17 cellular contexts compared by ENCODE assay signal in genomic region chr10:133415752-133416151, GRCh38. TPM values are rescaled to one million over a fixed set of nuclear protein-coding genes. Genes with fewer than 3 reads are reported as not detected.
DNase-seq lines count a peak whose midpoint lies in the region; ATAC-seq, FAIRE-seq and TF ChIP-seq lines count a peak whose summit lies in the region.
"Had no signal": no experiment of that assay in that cellular context is flagged by ENCODE, and none has a peak within 500 bp of the region (broad histone marks: within the 10 kb centered on the region; RNA-seq: fewer than 3 reads in every experiment).

No MANE protein-coding gene starts in this region.

- H3K4me3 ChIP-seq in right atrium auricular region: no peak overlapping the region
- no peak overlapping the region for H3K4me3 ChIP-seq in heart left ventricle
- no peak overlapping the region for H3K4me3 ChIP-seq in kidney (ENCODE audit: low read length in 2 of 2)
- no peak overlapping the region for H3K4me3 ChIP-seq in spleen

- FAIRE-seq in kidney (lab: Jason Lieb, UNC): no peak
- FAIRE-seq: H1, RCC 7860 had no signal

- intact Hi-C loops in heart left ventricle (cut with DNase I) (no loop called here), kidney (cut with DNase I) (no loop called here), spleen (cut with DNase I; ENCODE audit: low total_unique reads) (no loop called here)

- H3K4me1 ChIP-seq in right atrium auricular region: no peaks in the 10 kb centered on the region
- H3K4me1 ChIP-seq in heart left ventricle: no peaks in the 10 kb centered on the region
- H3K4me1 ChIP-seq in kidney (ENCODE audit: control insufficient read depth in 1 of 2, insufficient read depth in 1 of 2, low read depth in 1 of 2, low read length in 2 of 2): no peaks in the 10 kb centered on the region
- H3K4me1 ChIP-seq in spleen: no peaks in the 10 kb centered on the region

- no peak for TF ChIP-seq POLR2A in heart left ventricle (IDR thresholded peaks at IDR 0.05)
- TF ChIP-seq POLR2A in spleen (IDR thresholded peaks at IDR 0.05): no peak

- H3K27ac ChIP-seq in right atrium auricular region (no peak overlapping the region), heart left ventricle (no peak overlapping the region), kidney (ENCODE audit: low read depth in 2 of 2, low read length in 2 of 2) (no peak overlapping the region), spleen (no peak overlapping the region)

- no peak for ATAC-seq in heart left ventricle

- DNase-seq in right atrium auricular region (ENCODE audit: low spot score): peak; percentile 18
- DNase-seq in heart left ventricle: no peak
- peak; percentile 63 for DNase-seq in kidney
- peak; percentile 66 for DNase-seq in spleen
- no peak for DNase-seq in stimulated activated naive CD4-positive, alpha-beta T cell (lab: John Stamatoyannopoulos, UW)
- DNase-seq in NCI-H1694 (lab: John Stamatoyannopoulos, UW): no peak
- DNase-seq: 8988T, DMS79, NCI-H1417 treated with DMSO at 0.1 percent for 48 hours, NCI-H1930, NCI-H526, Right ventricle myocardium superior had no signal

- H3K27me3 ChIP-seq in right atrium auricular region (no peaks in the 10 kb centered on the region), heart left ventricle (no peaks in the 10 kb centered on the region), spleen (replicated peaks in 1 of 7) (no peaks in the 10 kb centered on the region)

- H3K36me3 ChIP-seq in right atrium auricular region (peaks cover 58% of the 10 kb centered on the region), heart left ventricle (peaks cover 3 to 66% (median 45%) of the 10 kb centered on the region in 9 donors), kidney (ENCODE audit: control insufficient read depth in 1 of 2, insufficient read depth in 2 of 2, low read length in 2 of 2) (peaks cover 6 to 14% of the 10 kb centered on the region in 2 donors), spleen (peaks cover 8 to 85% (median 61%) of the 10 kb centered on the region in 6 donors)

- H3K9ac ChIP-seq in kidney (ENCODE audit: low read length in 2 of 2): no peak overlapping the region

- H3K9me3 ChIP-seq in right atrium auricular region: peaks cover 0 to 27% of the 10 kb centered on the region in 2 donors
- peaks cover 0 to 28% (median 18%) of the 10 kb centered on the region in 12 donors for H3K9me3 ChIP-seq in heart left ventricle
- peaks cover 6 to 12% of the 10 kb centered on the region in 2 donors for H3K9me3 ChIP-seq in kidney (ENCODE audit: control insufficient read depth in 1 of 2, low read length in 2 of 2)
- H3K9me3 ChIP-seq in spleen: peaks cover 13 to 29% (median 27%) of the 10 kb centered on the region in 8 donors

- 93 to 97% (median 97%) methylated on average over 25 of the region's 25 CpGs for WGBS in heart left ventricle, 4 donors
- 89 to 97% (median 95%) methylated on average over 25 of the region's 25 CpGs for WGBS in spleen, 5 donors

- TF ChIP-seq CTCF in right atrium auricular region (IDR thresholded peaks at IDR 0.05) (no peak), heart left ventricle (IDR thresholded peaks at IDR 0.05) (no peak), kidney (IDR thresholded peaks at IDR 0.05; ENCODE audit: borderline replicate concordance, extremely low read depth, insufficient read depth) (no peak), spleen (IDR thresholded peaks at IDR 0.05 in 8 of 11, conservative IDR thresholded peaks at IDR 0.05 in 3 of 11) (no peak)

RNA-seq across cellular contexts. Expression of gene SPRN, which starts 8.7 kb away (rescaled TPM):
- total RNA-seq in right atrium auricular region: not detected
- under 1 TPM in 3 of 9 donors, not detected in 6; 0.11 to 0.25 (median 0.13) TPM for total RNA-seq in heart left ventricle
- polyA plus RNA-seq in heart left ventricle: under 1 TPM; 0.04 to 0.11 TPM
- total RNA-seq in kidney: not detected
- not detected for polyA plus RNA-seq in kidney (ENCODE audit: insufficient read depth, low read depth, low replicate concordance)
- total RNA-seq in spleen: under 1 TPM in 3 of 7 donors, not detected in 4; 0.14 to 0.22 (median 0.14) TPM
- polyA plus RNA-seq in spleen: under 1 TPM; 0.20 to 0.58 (median 0.41) TPM
- total RNA-seq: HT-29, M059J, Right ventricle myocardium superior had no signal
- polyA plus RNA-seq: CD14-positive monocyte had no signal

RNA-seq across cellular contexts. Expression of gene MTG1, which starts 21.8 kb away (rescaled TPM):
- total RNA-seq in right atrium auricular region (10 to 100 TPM in 1 of 2 donors, 1 to 10 TPM in 1; 9.9 to 15.1 TPM), heart left ventricle (10 to 100 TPM; 11.6 to 29.5 (median 18.1) TPM), kidney (51.1 TPM), spleen (10 to 100 TPM; 35.4 to 82.9 (median 63.7) TPM)
- polyA plus RNA-seq in heart left ventricle (10 to 100 TPM; 24.8 to 34.2 TPM), kidney (ENCODE audit: insufficient read depth, low read depth, low replicate concordance) (68.5 TPM), spleen (100 to 1,000 TPM in 2 of 3 donors, 10 to 100 TPM in 1; 55.1 to 122 (median 101) TPM)

RNA-seq across cellular contexts. Expression of gene PAOX, which starts 36.7 kb away (rescaled TPM):
- total RNA-seq in right atrium auricular region (1 to 10 TPM; 2.4 to 3.5 TPM), heart left ventricle (1 to 10 TPM; 2.1 to 7.3 (median 3.4) TPM), kidney (7.0 TPM), spleen (10 to 100 TPM; 16.2 to 34.0 (median 22.8) TPM)
- polyA plus RNA-seq in heart left ventricle (1 to 10 TPM; 2.9 to 4.7 TPM), kidney (ENCODE audit: insufficient read depth, low read depth, low replicate concordance) (14.4 TPM), spleen (10 to 100 TPM; 15.4 to 26.0 (median 19.3) TPM)

RNA-seq across cellular contexts. Expression of gene SCART1, which starts 38.0 kb away (rescaled TPM):
- total RNA-seq in right atrium auricular region (under 1 TPM; 0.22 to 0.24 TPM), heart left ventricle (1 to 10 TPM in 1 of 9 donors, under 1 TPM in 8; 0.08 to 1.3 (median 0.34) TPM), kidney (3.9 TPM), spleen (1 to 10 TPM; 3.7 to 9.7 (median 5.8) TPM)
- polyA plus RNA-seq in heart left ventricle (under 1 TPM; 0.18 to 0.46 TPM), kidney (ENCODE audit: insufficient read depth, low read depth, low replicate concordance) (0.37 TPM), spleen (1 to 10 TPM in 1 of 3 donors, under 1 TPM in 2; 0.36 to 1.2 (median 0.72) TPM)
- polyA plus RNA-seq: CD14-positive monocyte had no signal

RNA-seq across cellular contexts. Expression of gene ECHS1, which starts 42.6 kb away (rescaled TPM):
- total RNA-seq in right atrium auricular region (100 to 1,000 TPM in 1 of 2 donors, 10 to 100 TPM in 1; 89.8 to 146 TPM), heart left ventricle (100 to 1,000 TPM; 148 to 303 (median 201) TPM), kidney (85.6 TPM), spleen (10 to 100 TPM; 29.8 to 46.2 (median 44.8) TPM)
- polyA plus RNA-seq in heart left ventricle (100 to 1,000 TPM; 132 to 217 TPM), kidney (ENCODE audit: insufficient read depth, low read depth, low replicate concordance) (599 TPM), spleen (10 to 100 TPM; 54.8 to 81.2 (median 62.7) TPM)

Comparison
In these comparisons a context has a peak if more than half of its experiments do, and no peak if none do; other contexts are left out.
1. DNase-seq: peak in right atrium auricular region (single experiment), kidney (single experiment) and spleen (single experiment); none in heart left ventricle (0 of 5), stimulated activated naive CD4-positive, alpha-beta T cell (0 of 6) and NCI-H1694 (single experiment).